Comparison of ENCODE assay signal across 8 cellular contexts in genomic region chr5:50969207-50970145, GRCh38.
DNase-seq lines count a peak whose midpoint lies in the region; ATAC-seq and TF ChIP-seq lines count a peak whose summit lies in the region.

No MANE protein-coding gene starts in this region.

- H2BK120ac ChIP-seq in mesenchymal stem cell (ENCODE audit: low read depth, low read length) = no peak overlapping the region

- no peak overlapping the region for H2BK5ac ChIP-seq in mesenchymal stem cell (ENCODE audit: low read depth, low read length, poor library complexity, severe bottlenecking)

- H3K79me1 ChIP-seq in mesenchymal stem cell (replicated peaks; ENCODE audit: low read length, poor library complexity, severe bottlenecking) = no peaks in the 10 kb centered on the region

- 1% methylated on average over 59 of the region's 64 CpGs for WGBS in mesenchymal stem cell

- peaks cover 2% of the 10 kb centered on the region for H3K36me3 Mint-ChIP-seq in activated CD4-positive, alpha-beta memory T cell treated with anti-CD3 and anti-CD28 coated beads, Interleukin-2, amount 10 ng/mL, durations not matched to agents 7 days and 5 days (ENCODE audit: low read depth)
- H3K36me3 Mint-ChIP-seq in activated CD4-positive, alpha-beta memory T cell treated with anti-CD3 and anti-CD28 coated beads for 36 hours = peaks cover 2% of the 10 kb centered on the region
- H3K36me3 Mint-ChIP-seq in activated naive CD8-positive, alpha-beta T cell treated with anti-CD3 and anti-CD28 coated beads, Interleukin-2, amount 10 ng/mL, durations not matched to agents 7 days and 5 days = no peaks in the 10 kb centered on the region

- H2AK5ac ChIP-seq in mesenchymal stem cell (ENCODE audit: low read length, severe bottlenecking) = no peak overlapping the region

- H3K4me3 Mint-ChIP-seq in activated CD4-positive, alpha-beta memory T cell treated with anti-CD3 and anti-CD28 coated beads, Interleukin-2, amount 10 ng/mL, durations not matched to agents 7 days and 5 days = peak overlapping the region; percentile 19
- H3K4me3 Mint-ChIP-seq in activated CD4-positive, alpha-beta memory T cell treated with anti-CD3 and anti-CD28 coated beads for 36 hours = no peak overlapping the region
- peak overlapping the region; percentile 83 for H3K4me3 Mint-ChIP-seq in activated naive CD8-positive, alpha-beta T cell treated with anti-CD3 and anti-CD28 coated beads, Interleukin-2, amount 10 ng/mL, durations not matched to agents 7 days and 5 days

- intact Hi-C loops in activated CD4-positive, alpha-beta memory T cell treated with anti-CD3 and anti-CD28 coated beads for 36 hours (cut with micrococcal nuclease) = loop anchor here (10.0 kb wide), 1 partner anchor 1595 kb away; no protein-coding TSS in a partner anchor

- H3K36me3 ChIP-seq in mesenchymal stem cell (ENCODE audit: control insufficient read depth in 1 of 2, insufficient read depth in 2 of 2, low read depth in 1 of 2, low read length in 2 of 2) (no peaks in the 10 kb centered on the region), thoracic aorta (no peaks in the 10 kb centered on the region)

- no peak overlapping the region for H3K14ac ChIP-seq in mesenchymal stem cell (ENCODE audit: low read length in 2 of 2)

- H3K27ac ChIP-seq in mesenchymal stem cell (ENCODE audit: low read length, poor library complexity, severe bottlenecking) = no peak overlapping the region
- no peak overlapping the region for H3K27ac ChIP-seq in thoracic aorta

- no peak overlapping the region for H3K18ac ChIP-seq in mesenchymal stem cell (ENCODE audit: low read depth in 1 of 2, low read length in 2 of 2)

- H3K9me3 ChIP-seq in mesenchymal stem cell (ENCODE audit: control insufficient read depth, low read length) (no peaks in the 10 kb centered on the region), thoracic aorta (no peaks in the 10 kb centered on the region)

- H3K4me2 ChIP-seq in mesenchymal stem cell (ENCODE audit: low read length, poor library complexity, severe bottlenecking) = peak overlapping the region; percentile 57

- CTCF ChIA-PET in activated CD4-positive, alpha-beta memory T cell treated with anti-CD3 and anti-CD28 coated beads, Interleukin-2, amount 10 ng/mL, durations not matched to agents 7 days and 5 days (lab: Charles Lee) = interaction anchor here (1.7 kb wide), 1 partner anchor 10 kb away, joined by 4 read pairs; no protein-coding TSS in a partner anchor
- CTCF ChIA-PET in activated CD4-positive, alpha-beta memory T cell treated with anti-CD3 and anti-CD28 coated beads for 36 hours (lab: Charles Lee) = no interaction called here

- no peak overlapping the region for H4K91ac ChIP-seq in mesenchymal stem cell (ENCODE audit: low read length)

- H3K27me3 Mint-ChIP-seq in activated CD4-positive, alpha-beta memory T cell treated with anti-CD3 and anti-CD28 coated beads, Interleukin-2, amount 10 ng/mL, durations not matched to agents 7 days and 5 days = peaks cover 69% of the 10 kb centered on the region
- H3K27me3 Mint-ChIP-seq in activated CD4-positive, alpha-beta memory T cell treated with anti-CD3 and anti-CD28 coated beads for 36 hours = peaks cover 64% of the 10 kb centered on the region
- peaks cover 82% of the 10 kb centered on the region for H3K27me3 Mint-ChIP-seq in activated naive CD8-positive, alpha-beta T cell treated with anti-CD3 and anti-CD28 coated beads, Interleukin-2, amount 10 ng/mL, durations not matched to agents 7 days and 5 days

- ATAC-seq in activated naive CD8-positive, alpha-beta T cell treated with anti-CD3 and anti-CD28 coated beads, Interleukin-2, amount 10 ng/mL, durations not matched to agents 7 days and 5 days (ENCODE audit: low read depth) = no peak
- no peak for ATAC-seq in thoracic aorta (ENCODE audit: insufficient number of reproducible peaks, low FRiP score, low read depth)
- no peak for ATAC-seq in GM19328 (IDR thresholded peaks at IDR 0.05; ENCODE audit: unreplicated experiment)

- no peak overlapping the region for H2BK12ac ChIP-seq in mesenchymal stem cell (ENCODE audit: low read length in 2 of 2)

- peak overlapping the region; percentile 40 to 68 for H3K4me3 ChIP-seq in mesenchymal stem cell (ENCODE audit: insufficient read depth in 1 of 2, low read depth in 1 of 2, low read length in 2 of 2)
- H3K4me3 ChIP-seq in thoracic aorta = peak overlapping the region; percentile 67

- H3K23ac ChIP-seq in mesenchymal stem cell (ENCODE audit: low read length in 2 of 2) = peak overlapping the region in 1 of 2 experiments; percentile 83

- H3K27ac Mint-ChIP-seq in activated CD4-positive, alpha-beta memory T cell treated with anti-CD3 and anti-CD28 coated beads, Interleukin-2, amount 10 ng/mL, durations not matched to agents 7 days and 5 days = no peak overlapping the region
- H3K27ac Mint-ChIP-seq in activated CD4-positive, alpha-beta memory T cell treated with anti-CD3 and anti-CD28 coated beads for 36 hours = no peak overlapping the region
- no peak overlapping the region for H3K27ac Mint-ChIP-seq in activated naive CD8-positive, alpha-beta T cell treated with anti-CD3 and anti-CD28 coated beads, Interleukin-2, amount 10 ng/mL, durations not matched to agents 7 days and 5 days

- POLR2A ChIA-PET in activated CD4-positive, alpha-beta memory T cell treated with anti-CD3 and anti-CD28 coated beads, Interleukin-2, amount 10 ng/mL, durations not matched to agents 7 days and 5 days (lab: Charles Lee) = no interaction called here
- POLR2A ChIA-PET in activated CD4-positive, alpha-beta memory T cell treated with anti-CD3 and anti-CD28 coated beads for 36 hours (lab: Charles Lee) = no interaction called here
- POLR2A ChIA-PET in activated naive CD8-positive, alpha-beta T cell treated with anti-CD3 and anti-CD28 coated beads, Interleukin-2, amount 10 ng/mL, durations not matched to agents 7 days and 5 days (lab: Charles Lee) = no interaction called here

- no peak overlapping the region for H2BK15ac ChIP-seq in mesenchymal stem cell (ENCODE audit: low read depth, poor library complexity, severe bottlenecking)

- no peak overlapping the region for H3K9ac ChIP-seq in mesenchymal stem cell (ENCODE audit: low read length)

- no peak for DNase-seq in activated CD4-positive, alpha-beta memory T cell treated with anti-CD3 and anti-CD28 coated beads, Interleukin-2, amount 10 ng/mL, durations not matched to agents 7 days and 5 days
- DNase-seq in activated CD4-positive, alpha-beta memory T cell treated with anti-CD3 and anti-CD28 coated beads for 36 hours = no peak
- DNase-seq in activated naive CD8-positive, alpha-beta T cell treated with anti-CD3 and anti-CD28 coated beads, Interleukin-2, amount 10 ng/mL, durations not matched to agents 7 days and 5 days = no peak
- DNase-seq in mesenchymal stem cell (peak; percentile 12), thoracic aorta (ENCODE audit: low spot score) (no peak), 8988T (no peak)
- no peak for DNase-seq in central memory CD4-positive, alpha-beta T cell

- peaks cover 14% of the 10 kb centered on the region for H3K4me1 ChIP-seq in mesenchymal stem cell (ENCODE audit: control insufficient read depth, insufficient read depth, low read depth, low read length)
- H3K4me1 ChIP-seq in thoracic aorta (ENCODE audit: control insufficient read depth in 1 of 2, low read depth in 2 of 2) = peaks cover 12 to 31% of the 10 kb centered on the region in 2 donors

- H3K27me3 ChIP-seq in mesenchymal stem cell (ENCODE audit: control insufficient read depth in 1 of 2, insufficient read depth in 1 of 2, low read length in 2 of 2) (peaks cover 69 to 72% of the 10 kb centered on the region in 2 experiments), thoracic aorta (replicated peaks; ENCODE audit: insufficient read depth) (peaks cover 17% of the 10 kb centered on the region)

- peaks cover 44% of the 10 kb centered on the region for H3K4me1 Mint-ChIP-seq in activated CD4-positive, alpha-beta memory T cell treated with anti-CD3 and anti-CD28 coated beads, Interleukin-2, amount 10 ng/mL, durations not matched to agents 7 days and 5 days
- H3K4me1 Mint-ChIP-seq in activated CD4-positive, alpha-beta memory T cell treated with anti-CD3 and anti-CD28 coated beads for 36 hours (ENCODE audit: low read depth) = peaks cover 46% of the 10 kb centered on the region
- H3K4me1 Mint-ChIP-seq in activated naive CD8-positive, alpha-beta T cell treated with anti-CD3 and anti-CD28 coated beads, Interleukin-2, amount 10 ng/mL, durations not matched to agents 7 days and 5 days = peaks cover 36% of the 10 kb centered on the region

- H3K9me3 Mint-ChIP-seq in activated CD4-positive, alpha-beta memory T cell treated with anti-CD3 and anti-CD28 coated beads, Interleukin-2, amount 10 ng/mL, durations not matched to agents 7 days and 5 days = no peaks in the 10 kb centered on the region
- H3K9me3 Mint-ChIP-seq in activated CD4-positive, alpha-beta memory T cell treated with anti-CD3 and anti-CD28 coated beads for 36 hours = no peaks in the 10 kb centered on the region
- no peaks in the 10 kb centered on the region for H3K9me3 Mint-ChIP-seq in activated naive CD8-positive, alpha-beta T cell treated with anti-CD3 and anti-CD28 coated beads, Interleukin-2, amount 10 ng/mL, durations not matched to agents 7 days and 5 days

- H2AFZ ChIP-seq in mesenchymal stem cell (ENCODE audit: low read depth, low read length) = no peak overlapping the region

- no peak for TF ChIP-seq CTCF in thoracic aorta (IDR thresholded peaks at IDR 0.05)

- H3K4ac ChIP-seq in mesenchymal stem cell (ENCODE audit: low read depth in 1 of 2, low read length in 2 of 2) = no peak overlapping the region

- no peak overlapping the region for H4K8ac ChIP-seq in mesenchymal stem cell (ENCODE audit: low read length)
